In genomic region chr19:3751236-3751635, GRCh38 we compare ENCODE assay signal across 39 cellular contexts. TPM values are rescaled to one million over a fixed set of nuclear protein-coding genes. Genes with fewer than 3 reads are reported as not detected.
"Had no signal": no experiment of that assay in that cellular context is flagged by ENCODE, and none has a peak within 500 bp of the region (broad histone marks: within the 10 kb centered on the region; RNA-seq: fewer than 3 reads in every experiment).

No MANE protein-coding gene starts in this region.

- H3K27ac ChIP-seq: adrenal gland, ascending aorta, body of pancreas, brain microvascular endothelial cell, breast epithelium, cardiac muscle cell had no signal

- H3K4me3 ChIP-seq: adrenal gland, ascending aorta, body of pancreas, breast epithelium, cardiac muscle cell had no signal

- FAIRE-seq: astrocyte, bronchial epithelial cell had no signal

- DNase-seq: activated effector memory CD4-positive, alpha-beta T cell treated with anti-CD3 and anti-CD28 coated beads, Interleukin-2, amount 50 U/mL, for 16 hours; activated effector memory CD4-positive, alpha-beta T cell treated with Interleukin-2 at 50 U/mL for 16 hours; activated gamma-delta T cell; activated gamma-delta T cell treated with Interleukin-2 at 50 U/mL for 16 hours; activated naive CD4-positive, alpha-beta T cell; activated naive CD4-positive, alpha-beta T cell treated with anti-CD3 and anti-CD28 coated beads for 36 hours; activated naive CD4-positive, alpha-beta T cell treated with anti-CD3 and anti-CD28 coated beads, Interleukin-2, amount 10 ng/mL, durations not matched to agents 7 days and 5 days; activated naive CD4-positive, alpha-beta T cell treated with anti-CD3 and anti-CD28 coated beads, Interleukin-2, amount 50 U/mL, for 16 hours; activated naive CD4-positive, alpha-beta T cell treated with Interleukin-2 at 50 U/mL for 16 hours; activated naive CD8-positive, alpha-beta T cell treated with anti-CD3 and anti-CD28 coated beads for 36 hours; activated naive CD8-positive, alpha-beta T cell treated with anti-CD3 and anti-CD28 coated beads, Interleukin-2, amount 10 ng/mL, durations not matched to agents 7 days and 5 days; activated naive CD8-positive, alpha-beta T cell treated with anti-CD3 and anti-CD28 coated beads, Interleukin-2, amount 50 U/mL, for 24 hours; activated T-cell treated with anti-CD3 and anti-CD28 coated beads, Interleukin-2, amount 50 U/mL, for 24 hours; activated T-cell treated with anti-CD3 and anti-CD28 coated beads, Interleukin-2, amount 50 U/mL, for 4 hours; activated T-cell treated with anti-CD3 and anti-CD28 coated beads, Interleukin-2, amount 50 U/mL, for 48 hours; activated T-cell treated with anti-CD3 and anti-CD28 coated beads, Interleukin-2, amount 50 U/mL, for 72 hours; adrenal gland; amniotic stem cell; amygdala; anterior cingulate cortex; aorta; body of pancreas; brain microvascular endothelial cell; caudate nucleus; central memory CD4-positive, alpha-beta T cell; cerebellar nuclear complex had no signal

- H3K36me3 ChIP-seq: breast epithelium had no signal

- H3K4me1 ChIP-seq: adrenal gland, ascending aorta, body of pancreas, breast epithelium had no signal

- H3K9me3 ChIP-seq: adrenal gland, ascending aorta, body of pancreas, breast epithelium had no signal

- H3K27me3 ChIP-seq: adrenal gland, ascending aorta, body of pancreas, brain microvascular endothelial cell, breast epithelium, cardiac muscle cell had no signal

- ATAC-seq: activated naive CD4-positive, alpha-beta T cell treated with anti-CD3 and anti-CD28 coated beads, Interleukin-2, amount 50 U/mL, for 72 hours; activated naive CD8-positive, alpha-beta T cell treated with anti-CD3 and anti-CD28 coated beads, Interleukin-2, amount 50 U/mL, for 24 hours; activated T-cell treated with anti-CD3 and anti-CD28 coated beads, Interleukin-2, amount 50 U/mL, for 4 hours; activated T-cell treated with anti-CD3 and anti-CD28 coated beads, Interleukin-2, amount 50 U/mL, for 72 hours; activated T-helper 17 cell treated with anti-CD3 and anti-CD28 coated beads, Interleukin-2, amount 50 U/mL, for 72 hours; body of pancreas had no signal

RNA-seq across cellular contexts. Expression of gene RAX2, which starts 20.8 kb away (rescaled TPM):
- total RNA-seq: activated naive CD4-positive, alpha-beta T cell treated with anti-CD3 and anti-CD28 coated beads for 36 hours; activated naive CD4-positive, alpha-beta T cell treated with anti-CD3 and anti-CD28 coated beads, Interleukin-2, amount 50 U/mL, for 72 hours; activated naive CD8-positive, alpha-beta T cell treated with anti-CD3 and anti-CD28 coated beads for 36 hours; activated naive CD8-positive, alpha-beta T cell treated with anti-CD3 and anti-CD28 coated beads, Interleukin-2, amount 10 ng/mL, durations not matched to agents 7 days and 5 days; activated T-cell treated with anti-CD3 and anti-CD28 coated beads, Interleukin-2, amount 50 U/mL, for 4 hours; activated T-cell treated with anti-CD3 and anti-CD28 coated beads, Interleukin-2, amount 50 U/mL, for 72 hours; activated T-helper 1 cell treated with anti-CD3 and anti-CD28 coated beads, Interleukin-12 subunit alpha, Interleukin-12 subunit beta, Interleukin-2, Interleukin-4 antibody, amounts not matched to agents 30 ng/mL and 10 ng/mL and 1 ng/mL, durations not matched to agents 14 hours and 24 hours and 36 hours; activated T-helper 17 cell treated with anti-CD3 and anti-CD28 coated beads, Interleukin-2, amount 50 U/mL, for 72 hours; activated T-helper 2 cell treated with anti-CD3 and anti-CD28 coated beads, Interferon-gamma antibody, Interleukin-2, Interleukin-4, amounts not matched to agents 10 μg/mL and 5 μg/mL and 100 μg/mL, durations not matched to agents 14 hours and 24 hours and 36 hours; adrenal gland; aorta; ascending aorta; astrocyte; body of pancreas; bronchial epithelial cell; cardiac muscle cell; cardiac septum; cerebellum; chondrocyte had no signal
- polyA plus RNA-seq: adipose tissue, adrenal gland, aorta, cardiac muscle cell had no signal

RNA-seq across cellular contexts. Expression of gene MATK, which starts 34.9 kb away (rescaled TPM):
- total RNA-seq: ascending aorta, astrocyte, bronchial epithelial cell, chondrocyte had no signal

RNA-seq across cellular contexts. Expression of gene TJP3, which starts 43.1 kb away (rescaled TPM):
- total RNA-seq: cardiac septum, cerebellum, chondrocyte had no signal
